ENCODE assay signal across 9 cellular contexts in the genomic region with DNA sequence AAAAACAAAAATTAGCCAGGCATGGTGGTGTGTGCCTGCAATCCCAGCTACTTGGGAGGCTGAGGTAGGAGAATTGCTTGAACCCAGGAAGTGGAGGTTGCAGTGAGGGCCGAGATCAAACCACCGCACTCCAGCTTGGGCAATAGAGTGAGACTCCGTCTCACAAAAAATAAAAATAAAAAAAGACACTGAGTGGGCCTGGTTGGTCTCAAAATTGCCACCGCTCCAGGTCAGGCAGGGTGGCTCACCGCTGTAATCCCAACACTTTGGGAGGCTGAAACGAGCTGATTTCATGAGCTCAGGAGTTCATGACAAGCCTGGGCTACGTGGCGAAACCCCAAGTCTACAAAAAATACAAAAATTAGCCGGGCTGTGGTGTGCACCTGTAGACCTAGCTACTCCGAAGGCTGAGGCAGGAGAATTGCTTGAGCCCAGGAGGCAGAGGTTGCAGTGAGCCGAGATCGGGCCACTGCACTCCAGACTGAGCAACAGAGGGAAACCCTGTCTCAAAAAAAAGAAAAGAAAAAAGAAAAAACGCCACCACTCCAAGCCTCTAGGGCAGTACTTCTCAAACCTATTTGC. TPM values are rescaled to one million over a fixed set of nuclear protein-coding genes. Genes with fewer than 3 reads are reported as not detected.
DNase-seq lines count a peak whose midpoint lies in the region; ATAC-seq and TF ChIP-seq lines count a peak whose summit lies in the region.
"Had no signal": no experiment of that assay in that cellular context is flagged by ENCODE, and none has a peak within 500 bp of the region (broad histone marks: within the 10 kb centered on the region; RNA-seq: fewer than 3 reads in every experiment).

No MANE protein-coding gene starts in this region.

- H3K27me3 Mint-ChIP-seq in GM23338 (ENCODE audit: insufficient read depth, low read depth, poor library complexity) (peaks cover 17% of the 10 kb centered on the region), T-helper 17 cell (no peaks in the 10 kb centered on the region)

- H3K4me3 Mint-ChIP-seq in GM23338, result peak overlapping the region; percentile 97
- H3K4me3 Mint-ChIP-seq in T-helper 17 cell, result peak overlapping the region; percentile 99

- DNase-seq in GM23338 (ENCODE audit: low spot score) (no peak), T-helper 17 cell (no peak), fibroblast of pulmonary artery (ENCODE audit: low read depth) (no peak), skeletal muscle cell (ENCODE audit: low read depth) (no peak), MV-4-11 (lab: John Stamatoyannopoulos, UW) (no peak), OCI-M1 (lab: John Stamatoyannopoulos, UW) (no peak), NCI-H146 (lab: John Stamatoyannopoulos, UW) (no peak), NCI-H510A treated with DMSO at 0.1 percent for 48 hours (lab: John Stamatoyannopoulos, UW) (no peak)

- H2AFZ ChIP-seq in GM23338, result no peak overlapping the region

- H3K79me2 ChIP-seq in GM23338 (replicated peaks; ENCODE audit: insufficient read depth), result peaks cover 51% of the 10 kb centered on the region

- H3K4me1 ChIP-seq in GM23338 (ENCODE audit: insufficient read depth), result peaks cover 34% of the 10 kb centered on the region

- ATAC-seq in GM23338, result no peak
- no peak for ATAC-seq in T-helper 17 cell

- no peak overlapping the region for H3K27ac Mint-ChIP-seq in GM23338
- peak overlapping the region; percentile 96 for H3K27ac Mint-ChIP-seq in T-helper 17 cell

- H3K4me3 ChIP-seq in GM23338, result peak overlapping the region; percentile 96
- peak overlapping the region; percentile 95 for H3K4me3 ChIP-seq in fibroblast of pulmonary artery (replicated peaks; ENCODE audit: low read depth, low read length)
- peak overlapping the region; percentile 96 for H3K4me3 ChIP-seq in skeletal muscle cell (ENCODE audit: low read depth, low read length)

- peaks cover 3% of the 10 kb centered on the region; the same call in 2 of the 3 replicates for H3K36me3 Mint-ChIP-seq in GM23338 (ENCODE audit: low read depth)
- H3K36me3 Mint-ChIP-seq in T-helper 17 cell (ENCODE audit: low read depth), result peaks cover 9% of the 10 kb centered on the region

- no peak overlapping the region for H3K27ac ChIP-seq in GM23338 (ENCODE audit: low read depth)

- no peaks in the 10 kb centered on the region for H3K9me2 ChIP-seq in GM23338 (ENCODE audit: insufficient read depth)

- H4K20me1 ChIP-seq in GM23338 (replicated peaks; ENCODE audit: insufficient read depth), result no peaks in the 10 kb centered on the region

- H3K27me3 ChIP-seq in GM23338 (ENCODE audit: insufficient read depth), result peaks cover 15% of the 10 kb centered on the region

- H3K4me2 ChIP-seq in GM23338, result peak overlapping the region; percentile 91

- no peaks in the 10 kb centered on the region for H3K36me3 ChIP-seq in GM23338 (ENCODE audit: insufficient read depth)

- TF ChIP-seq CTCF in GM23338 (conservative IDR thresholded peaks at IDR 0.05; ENCODE audit: low read depth in 2 of 2) (no peak), fibroblast of pulmonary artery (IDR thresholded peaks at IDR 0.05; ENCODE audit: low read length, missing control alignments) (no peak)

- peaks cover 15% of the 10 kb centered on the region for H3F3A ChIP-seq in GM23338 (replicated peaks; ENCODE audit: low read depth)

- peaks cover 26% of the 10 kb centered on the region for H3K4me1 Mint-ChIP-seq in GM23338
- H3K4me1 Mint-ChIP-seq in T-helper 17 cell, result peaks cover 32% of the 10 kb centered on the region

- H3K9me3 ChIP-seq in T-helper 17 cell (ENCODE audit: control insufficient read depth, low read length, poor library complexity, severe bottlenecking), result no peaks in the 10 kb centered on the region

- H3K9me3 Mint-ChIP-seq in GM23338, result no peaks in the 10 kb centered on the region

TF ChIP-seq in GM23338, 12 proteins besides CTCF, POLR2A, EP300 and RAD21 (continues in another document):
- TF ChIP-seq, protein P1, sequence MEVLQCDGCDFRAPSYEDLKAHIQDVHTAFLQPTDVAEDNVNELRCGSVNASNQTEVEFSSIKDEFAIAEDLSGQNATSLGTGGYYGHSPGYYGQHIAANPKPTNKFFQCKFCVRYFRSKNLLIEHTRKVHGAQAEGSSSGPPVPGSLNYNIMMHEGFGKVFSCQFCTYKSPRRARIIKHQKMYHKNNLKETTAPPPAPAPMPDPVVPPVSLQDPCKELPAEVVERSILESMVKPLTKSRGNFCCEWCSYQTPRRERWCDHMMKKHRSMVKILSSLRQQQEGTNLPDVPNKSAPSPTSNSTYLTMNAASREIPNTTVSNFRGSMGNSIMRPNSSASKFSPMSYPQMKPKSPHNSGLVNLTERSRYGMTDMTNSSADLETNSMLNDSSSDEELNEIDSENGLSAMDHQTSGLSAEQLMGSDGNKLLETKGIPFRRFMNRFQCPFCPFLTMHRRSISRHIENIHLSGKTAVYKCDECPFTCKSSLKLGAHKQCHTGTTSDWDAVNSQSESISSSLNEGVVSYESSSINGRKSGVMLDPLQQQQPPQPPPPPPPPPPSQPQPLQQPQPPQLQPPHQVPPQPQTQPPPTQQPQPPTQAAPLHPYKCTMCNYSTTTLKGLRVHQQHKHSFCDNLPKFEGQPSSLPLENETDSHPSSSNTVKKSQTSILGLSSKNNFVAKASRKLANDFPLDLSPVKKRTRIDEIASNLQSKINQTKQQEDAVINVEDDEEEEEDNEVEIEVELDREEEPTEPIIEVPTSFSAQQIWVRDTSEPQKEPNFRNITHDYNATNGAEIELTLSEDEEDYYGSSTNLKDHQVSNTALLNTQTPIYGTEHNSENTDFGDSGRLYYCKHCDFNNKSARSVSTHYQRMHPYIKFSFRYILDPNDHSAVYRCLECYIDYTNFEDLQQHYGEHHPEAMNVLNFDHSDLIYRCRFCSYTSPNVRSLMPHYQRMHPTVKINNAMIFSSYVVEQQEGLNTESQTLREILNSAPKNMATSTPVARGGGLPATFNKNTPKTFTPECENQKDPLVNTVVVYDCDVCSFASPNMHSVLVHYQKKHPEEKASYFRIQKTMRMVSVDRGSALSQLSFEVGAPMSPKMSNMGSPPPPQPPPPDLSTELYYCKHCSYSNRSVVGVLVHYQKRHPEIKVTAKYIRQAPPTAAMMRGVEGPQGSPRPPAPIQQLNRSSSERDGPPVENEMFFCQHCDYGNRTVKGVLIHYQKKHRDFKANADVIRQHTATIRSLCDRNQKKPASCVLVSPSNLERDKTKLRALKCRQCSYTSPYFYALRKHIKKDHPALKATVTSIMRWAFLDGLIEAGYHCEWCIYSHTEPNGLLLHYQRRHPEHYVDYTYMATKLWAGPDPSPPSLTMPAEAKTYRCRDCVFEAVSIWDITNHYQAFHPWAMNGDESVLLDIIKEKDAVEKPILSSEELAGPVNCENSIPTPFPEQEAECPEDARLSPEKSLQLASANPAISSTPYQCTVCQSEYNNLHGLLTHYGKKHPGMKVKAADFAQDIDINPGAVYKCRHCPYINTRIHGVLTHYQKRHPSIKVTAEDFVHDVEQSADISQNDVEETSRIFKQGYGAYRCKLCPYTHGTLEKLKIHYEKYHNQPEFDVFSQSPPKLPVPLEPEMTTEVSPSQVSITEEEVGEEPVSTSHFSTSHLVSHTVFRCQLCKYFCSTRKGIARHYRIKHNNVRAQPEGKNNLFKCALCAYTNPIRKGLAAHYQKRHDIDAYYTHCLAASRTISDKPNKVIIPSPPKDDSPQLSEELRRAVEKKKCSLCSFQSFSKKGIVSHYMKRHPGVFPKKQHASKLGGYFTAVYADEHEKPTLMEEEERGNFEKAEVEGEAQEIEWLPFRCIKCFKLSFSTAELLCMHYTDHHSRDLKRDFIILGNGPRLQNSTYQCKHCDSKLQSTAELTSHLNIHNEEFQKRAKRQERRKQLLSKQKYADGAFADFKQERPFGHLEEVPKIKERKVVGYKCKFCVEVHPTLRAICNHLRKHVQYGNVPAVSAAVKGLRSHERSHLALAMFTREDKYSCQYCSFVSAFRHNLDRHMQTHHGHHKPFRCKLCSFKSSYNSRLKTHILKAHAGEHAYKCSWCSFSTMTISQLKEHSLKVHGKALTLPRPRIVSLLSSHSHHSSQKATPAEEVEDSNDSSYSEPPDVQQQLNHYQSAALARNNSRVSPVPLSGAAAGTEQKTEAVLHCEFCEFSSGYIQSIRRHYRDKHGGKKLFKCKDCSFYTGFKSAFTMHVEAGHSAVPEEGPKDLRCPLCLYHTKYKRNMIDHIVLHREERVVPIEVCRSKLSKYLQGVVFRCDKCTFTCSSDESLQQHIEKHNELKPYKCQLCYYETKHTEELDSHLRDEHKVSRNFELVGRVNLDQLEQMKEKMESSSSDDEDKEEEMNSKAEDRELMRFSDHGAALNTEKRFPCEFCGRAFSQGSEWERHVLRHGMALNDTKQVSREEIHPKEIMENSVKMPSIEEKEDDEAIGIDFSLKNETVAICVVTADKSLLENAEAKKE (CRISPR knock-in tag; IDR thresholded peaks at IDR 0.05), result no peak
- TF ChIP-seq STAT1 (IDR thresholded peaks at IDR 0.05; ENCODE audit: unreplicated experiment), result no peak
- TF ChIP-seq EZH2phosphoT487 (IDR thresholded peaks at IDR 0.05; ENCODE audit: unreplicated experiment), result no peak
- no peak for TF ChIP-seq EZH2 (IDR thresholded peaks at IDR 0.05; ENCODE audit: low read depth, unreplicated experiment)
- TF ChIP-seq ZNF114 (CRISPR knock-in tag; IDR thresholded peaks at IDR 0.05), result no peak
- TF ChIP-seq CREB1 (CRISPR knock-in tag; IDR thresholded peaks at IDR 0.05; ENCODE audit: low read depth), result no peak
- TF ChIP-seq POLR2AphosphoS5 (IDR thresholded peaks at IDR 0.05; ENCODE audit: low read depth), result no peak
- TF ChIP-seq NANOG (IDR thresholded peaks at IDR 0.05; ENCODE audit: borderline replicate concordance), result no peak

RNA-seq across cellular contexts. Expression of a gene that starts 1.8 kb away (rescaled TPM):
- 17.8 and 19.6 TPM in 2 replicates for total RNA-seq in GM23338 (2014; rRNA removed; shearing (Covaris generic))
- polyA plus RNA-seq in GM23338 (2016; fragmentation: Nextera tagmentation; extraction: Ambion mirVana), result 7.5 and 9.3 TPM in 2 replicates
- total RNA-seq in T-helper 17 cell, result 100 to 1,000 TPM; 403 to 408 TPM

RNA-seq across cellular contexts. Expression of a gene that starts 7.8 kb away (rescaled TPM):
- total RNA-seq in GM23338 (2014; rRNA removed; shearing (Covaris generic)), result not detected in 2 replicates
- polyA plus RNA-seq in GM23338 (2016; fragmentation: Nextera tagmentation; extraction: Ambion mirVana), result not detected in 2 replicates
- total RNA-seq in T-helper 17 cell, result not detected
- total RNA-seq: SK-MEL-5 had no signal

Comparison
In these comparisons a context has a peak if more than half of its experiments do, and no peak if none do; other contexts are left out.
1. RNA of a gene that starts 1.8 kb away (total RNA-seq): 403 to 408 TPM in T-helper 17 cell; 17.8 to 19.6 TPM in GM23338; every median in the first group is over 10 times any median in the second.
2. Peak in every context shown above with its lines, with median percentiles within 50 percentile points of each other: H3K4me3 ChIP-seq.